ENCODE assay signal across 8 cellular contexts in genomic region chr2:174487536-174488162, GRCh38. TPM values are rescaled to one million over a fixed set of nuclear protein-coding genes. Genes with fewer than 3 reads are reported as not detected.
A peak's percentile ranks its signal among the peaks of the same experiment; 100 is the strongest.
DNase-seq lines count a peak whose midpoint lies in the region; ATAC-seq, FAIRE-seq and TF ChIP-seq lines count a peak whose summit lies in the region.

No MANE protein-coding gene starts in this region.

- POLR2A ChIA-PET in K562 (lab: Yijun Ruan, JAX): interaction anchor here (1.2 to 1.6 kb wide), 2 partner anchors 14 to 92 kb away, joined by 3 to 4 read pairs; partner anchors contain the start of gene SCRN3

- TF ChIP-seq CTCF in K562 (IDR thresholded peaks at IDR 0.05 in 2 of 3, conservative IDR thresholded peaks at IDR 0.05 in 1 of 3; ENCODE audit: insufficient read depth in 2 of 3, low read depth in 1 of 3, low read length in 3 of 3): no peak

- ATAC-seq in HG03060 (IDR thresholded peaks at IDR 0.05; ENCODE audit: low read depth, unreplicated experiment) (peak; percentile 9), K562 (peak; percentile 1; the same call in 1 of the 3 replicates), memory B cell (ENCODE audit: low read depth) (peak; percentile 17)

- peaks cover 20% of the 10 kb centered on the region for H3K4me1 Mint-ChIP-seq in memory B cell

- H3K9me1 ChIP-seq in K562 (ENCODE audit: control insufficient read depth, insufficient read depth, low read length): no peaks in the 10 kb centered on the region

- H3K4me3 ChIP-seq in K562: peak overlapping the region; percentile 50

- CTCF ChIA-PET in K562 (lab: Yijun Ruan, JAX; ENCODE audit: low intra/inter-chr PET ratio): no interaction called here

- H3K27ac ChIP-seq in K562 (ENCODE audit: extremely low read depth, low read depth, low read length): peak overlapping the region; percentile 87

- H3K27ac Mint-ChIP-seq in memory B cell: peak overlapping the region; percentile 90

- H3K79me2 ChIP-seq in K562 (ENCODE audit: control insufficient read depth, insufficient read depth, low read length): no peaks in the 10 kb centered on the region

- in situ Hi-C loops in K562 (cut with MboI): no loop called here

- intact Hi-C loops in K562 (cut with micrococcal nuclease): no loop called here

- peaks cover 1% of the 10 kb centered on the region for H3K27me3 Mint-ChIP-seq in memory B cell

- TSS peak; percentile 95 for BruUV-seq in K562 (replicated peaks; lab: Mats Ljungman, UMichigan)

- H3K27me3 ChIP-seq in K562 (ENCODE audit: control insufficient read depth in 2 of 2, insufficient read depth in 2 of 2, low read length in 2 of 2): peaks cover 12 to 21% of the 10 kb centered on the region in 2 experiments; a peak in 4 of 5 replicates

- H3K4me3 Mint-ChIP-seq in memory B cell: peak overlapping the region; percentile 93

- peak overlapping the region; percentile 98 for H2AFZ ChIP-seq in K562 (ENCODE audit: low read depth, low read length)

- no peak for FAIRE-seq in K562 (lab: Jason Lieb, UNC)

- H3K4me2 ChIP-seq in K562 (ENCODE audit: insufficient read depth, low read length): peak overlapping the region; percentile 90

- H3K4me1 ChIP-seq in ES-I3 (ENCODE audit: insufficient read depth, low read length) (no peaks in the 10 kb centered on the region), K562 (replicated peaks in 1 of 2; ENCODE audit: control insufficient read depth in 2 of 2, insufficient read depth in 2 of 2, low read length in 2 of 2) (peaks cover 3 to 10% of the 10 kb centered on the region in 2 experiments; a peak in 3 of 5 replicates)

- H3K36me3 ChIP-seq in ES-I3 (ENCODE audit: insufficient read depth, low read length): no peaks in the 10 kb centered on the region
- H3K36me3 ChIP-seq in K562 (ENCODE audit: control insufficient read depth, insufficient read depth, low read length): no peaks in the 10 kb centered on the region

- TF ChIP-seq RAD21 in K562 (CRISPR knock-in tag; conservative IDR thresholded peaks at IDR 0.05 in 1 of 2, IDR thresholded peaks at IDR 0.05 in 1 of 2): no peak

- no peak for TF ChIP-seq EP300 in K562 (IDR thresholded peaks at IDR 0.05; ENCODE audit: low read length)

- peak overlapping the region; percentile 93 for H3K9ac ChIP-seq in ES-I3 (ENCODE audit: low read depth, low read length)
- H3K9ac ChIP-seq in K562 (ENCODE audit: insufficient read depth in 1 of 2, low read depth in 2 of 2, low read length in 2 of 2): peak overlapping the region; percentile 69 to 83

- H4K20me1 ChIP-seq in K562 (replicated peaks; ENCODE audit: control insufficient read depth, insufficient read depth, low read length): no peaks in the 10 kb centered on the region

- no peaks in the 10 kb centered on the region for H3K36me3 Mint-ChIP-seq in memory B cell

- 62% methylated on average over 12 of the region's 12 CpGs for WGBS in K562 (ENCODE audit: insufficient coverage, low coverage, missing lambda C conversion rate)

- no peak for TF ChIP-seq POLR2A in K562 (conservative IDR thresholded peaks at IDR 0.05)

- H3K9me3 ChIP-seq in ES-I3 (ENCODE audit: control insufficient read depth, insufficient read depth, low read length): no peaks in the 10 kb centered on the region; the same call in 1 of the 2 replicates
- H3K9me3 ChIP-seq in K562 (replicated peaks; ENCODE audit: control insufficient read depth, insufficient read depth, low read depth, low read length): peaks cover 4% of the 10 kb centered on the region; the same call in 1 of the 2 replicates

- H3K9me3 Mint-ChIP-seq in memory B cell: peaks cover 1% of the 10 kb centered on the region

- DNase-seq in K562 (ENCODE audit: extremely low read depth in 1 of 4, low spot score in 3 of 4): peak in 1 of 4 experiments; percentile 11
- no peak for DNase-seq in memory B cell (ENCODE audit: low spot score in 2 of 2)
- DNase-seq in stimulated activated CD4-positive, alpha-beta T cell treated with anti-CD3 and anti-CD28 coated beads, Interleukin-4, amount 100 ng/mL, for 24 hours: no peak
- no peak for DNase-seq in NOMO-1 treated with DMSO at 0.1 percent for 48 hours (lab: John Stamatoyannopoulos, UW; ENCODE audit: unreplicated experiment)
- no peak for DNase-seq in SW 1271 (lab: John Stamatoyannopoulos, UW)
- no peak for DNase-seq in globus pallidus (ENCODE audit: low spot score)

TF ChIP-seq in K562, 482 proteins besides CTCF, POLR2A, EP300 and RAD21 (continues in another document):
- TF ChIP-seq ZNF174 (CRISPR knock-in tag; IDR thresholded peaks at IDR 0.05): no peak
- no peak for TF ChIP-seq RBM34 (IDR thresholded peaks at IDR 0.05; ENCODE audit: borderline replicate concordance, insufficient read depth, low read length)
- TF ChIP-seq MXI1 (IDR thresholded peaks at IDR 0.05; ENCODE audit: low read depth, low read length): no peak
- no peak for TF ChIP-seq ZNF583 (CRISPR knock-in tag; IDR thresholded peaks at IDR 0.05)
- no peak for TF ChIP-seq ZNF592 (IDR thresholded peaks at IDR 0.05)
- TF ChIP-seq KLF16 (IDR thresholded peaks at IDR 0.05): no peak
- no peak for TF ChIP-seq PRPF4 (IDR thresholded peaks at IDR 0.05; ENCODE audit: insufficient read depth, low read depth, low read length, poor library complexity, severe bottlenecking)
- TF ChIP-seq ILK (tag; IDR thresholded peaks at IDR 0.05; ENCODE audit: borderline replicate concordance, low read depth): no peak
- no peak for TF ChIP-seq XRCC5 (IDR thresholded peaks at IDR 0.05; ENCODE audit: low read depth, low read length)
- TF ChIP-seq HES1 (IDR thresholded peaks at IDR 0.05; ENCODE audit: low read depth): no peak
- TF ChIP-seq ZNF778 (CRISPR knock-in tag; IDR thresholded peaks at IDR 0.05): no peak
- TF ChIP-seq RFX5 (IDR thresholded peaks at IDR 0.05; ENCODE audit: low read depth, low read length): no peak
- TF ChIP-seq THRAP3 (IDR thresholded peaks at IDR 0.05; ENCODE audit: borderline replicate concordance): no peak
- TF ChIP-seq CHD1 (IDR thresholded peaks at IDR 0.05; ENCODE audit: low read length): no peak

RNA-seq across cellular contexts. Expression of gene GPR155, which starts 0.8 kb away (rescaled TPM):
- 0.37 and 0.76 TPM in 2 replicates for total RNA-seq in K562 (2011; cell fraction: chromatin; rRNA removed; ENCODE audit: low replicate concordance)
- total RNA-seq in K562 (2011; cell fraction: nucleolus; rRNA removed): 0.17 and 0.39 TPM in 2 replicates
- 0.37 and 0.84 TPM in 2 replicates for total RNA-seq in K562 (2011; cell fraction: nucleoplasm; rRNA removed)
- total RNA-seq in K562 (2014; rRNA removed) (0.04 TPM in 1 of 2 replicates, not detected in the other), K562 (2014; rRNA removed; fragmentation: Illumina TruSeq; extraction: Trizol) (0.10 and 0.18 TPM in 2 replicates), K562 (2015; rRNA removed; fragmentation: Illumina TruSeq; extraction: Trizol) (0.08 and 0.11 TPM in 2 replicates), K562 (2021) (0.11 TPM in 2 replicates)
- polyA plus RNA-seq in K562 (2011; rRNA removed) (0.40 and 0.49 TPM in 2 replicates), K562 (2014; fragmentation: Illumina TruSeq; extraction: Trizol) (0.06 and 0.10 TPM in 2 replicates), K562 (2014; fragmentation: Nextera tagmentation; extraction: Ambion mirVana) (under 1 TPM; 0.04 to 0.11 TPM), K562 (2014; rRNA removed) (0.04 and 0.36 TPM in 2 replicates)
- 0.07 and 0.16 TPM in 2 replicates for polyA plus RNA-seq in K562 (2011; cell fraction: cytosol; rRNA removed)
- 0.24 and 0.46 TPM in 2 replicates for polyA plus RNA-seq in K562 (2011; cell fraction: nucleus; rRNA removed)
- 0.12 and 0.49 TPM in 2 replicates for polyA plus RNA-seq in K562 (2012)
- 0.28 and 0.33 TPM in 2 replicates for polyA minus RNA-seq in K562 (2011; rRNA and poly(A)+ RNA removed)
- polyA minus RNA-seq in K562 (2011; cell fraction: cytosol; rRNA and poly(A)+ RNA removed): not detected in 2 replicates
- 0.13 and 0.78 TPM in 2 replicates for polyA minus RNA-seq in K562 (2011; cell fraction: nucleus; rRNA and poly(A)+ RNA removed)
